In the genomic region with DNA sequence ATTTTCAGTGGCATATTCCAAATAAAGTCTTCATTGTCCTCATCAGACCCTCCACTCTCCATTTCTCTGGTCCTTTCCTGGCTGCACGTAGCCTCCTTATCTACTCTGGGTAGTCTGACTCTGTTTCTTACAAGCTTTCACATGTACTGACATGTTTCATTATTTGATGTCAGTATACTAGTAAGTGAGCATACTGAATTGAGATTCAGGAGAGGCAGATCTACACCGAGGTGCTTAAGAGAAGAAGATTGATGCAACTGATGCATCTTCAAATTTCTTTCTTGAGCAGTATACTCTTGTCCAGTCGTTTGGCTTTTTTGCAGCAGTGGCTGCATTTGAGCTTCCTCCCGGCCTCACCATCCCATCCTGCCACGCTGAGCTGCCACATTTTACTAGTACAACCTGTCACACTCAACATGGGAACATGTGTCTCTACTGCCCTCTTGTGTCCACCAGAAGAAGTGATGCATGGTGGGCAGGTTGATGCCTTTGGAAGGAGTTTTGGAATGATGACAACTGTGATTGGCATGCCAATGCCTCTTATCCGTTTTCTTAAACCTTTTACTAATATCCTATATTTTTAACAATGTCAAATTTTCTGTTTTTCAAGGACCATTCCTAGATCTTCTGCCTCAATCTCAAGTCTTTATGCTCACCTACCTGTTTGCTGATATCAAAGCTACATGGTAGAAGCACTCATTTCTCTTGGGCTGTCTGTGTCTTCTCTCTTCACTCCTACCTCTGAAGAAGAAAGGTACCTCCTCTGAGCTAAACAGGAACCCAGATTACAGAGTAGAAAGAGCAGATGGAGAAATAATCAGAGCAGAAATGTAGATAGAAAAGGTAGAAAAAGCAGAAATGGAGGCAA, we compare ENCODE assay signal across 8 cellular contexts.
A peak's percentile ranks its signal among the peaks of the same experiment; 100 is the strongest.
DNase-seq lines count a peak whose midpoint lies in the region; ATAC-seq and TF ChIP-seq lines count a peak whose summit lies in the region.

No MANE protein-coding gene starts in this region.

- H3K9me3 ChIP-seq in WERI-Rb-1 (ENCODE audit: severe bottlenecking) = no peaks in the 10 kb centered on the region

- H3K36me3 ChIP-seq in WERI-Rb-1 = no peaks in the 10 kb centered on the region

- peak; percentile 92 for ATAC-seq in GM18870 (IDR thresholded peaks at IDR 0.05; ENCODE audit: unreplicated experiment)
- peak; percentile 95 for ATAC-seq in HG03097 (IDR thresholded peaks at IDR 0.05; ENCODE audit: low FRiP score, unreplicated experiment)

- H3K27ac ChIP-seq in WERI-Rb-1 = no peak overlapping the region

- in situ Hi-C loops in T47D (cut with HindIII; ENCODE audit: low pct_unique_long_range_greater_than_20kb, low sequenced_read_pairs) = no loop called here

- DNase-seq in AG10803 (ENCODE audit: low read depth) (peak; percentile 56), NCI-H2107 treated with DMSO at 0.1 percent for 48 hours (lab: John Stamatoyannopoulos, UW; ENCODE audit: unreplicated experiment) (peak; percentile 83), WERI-Rb-1 (peak; percentile 72), T47D (ENCODE audit: low read depth in 1 of 2, low spot score in 1 of 2) (peak; percentile 44 to 82), kidney glomerular epithelial cell (lab: John Stamatoyannopoulos, UW) (peak; percentile 72)
- peak; percentile 30 to 44 for DNase-seq in stimulated activated CD4-positive, alpha-beta T cell treated with anti-CD3 and anti-CD28 coated beads, Interleukin-4, amount 100 ng/mL, for 48 hours (ENCODE audit: low read depth in 2 of 2)

- no peaks in the 10 kb centered on the region for H3K27me3 ChIP-seq in WERI-Rb-1 (ENCODE audit: insufficient read depth, low read depth, severe bottlenecking)

- H3K4me3 ChIP-seq in AG10803 (ENCODE audit: low read length) = no peak overlapping the region
- H3K4me3 ChIP-seq in WERI-Rb-1 (ENCODE audit: low read depth, low read length) = no peak overlapping the region

- TF ChIP-seq CTCF in AG10803 (conservative IDR thresholded peaks at IDR 0.05; ENCODE audit: low read length) (peak; percentile 86), WERI-Rb-1 (IDR thresholded peaks at IDR 0.05; ENCODE audit: low read depth, low read length) (peak; percentile 89)
